ENCODE assay signal across 21 cellular contexts in genomic region chr11:127182586-127183203, GRCh38.
DNase-seq lines count a peak whose midpoint lies in the region; ATAC-seq and TF ChIP-seq lines count a peak whose summit lies in the region.
"Had no signal": no experiment of that assay in that cellular context is flagged by ENCODE, and none has a peak within 500 bp of the region (broad histone marks: within the 10 kb centered on the region; RNA-seq: fewer than 3 reads in every experiment).

No MANE protein-coding gene starts in this region.

- ATAC-seq in HG03432 (IDR thresholded peaks at IDR 0.05; ENCODE audit: unreplicated experiment), result no peak
- ATAC-seq: A549, lower lobe of right lung, Right ventricle myocardium inferior had no signal

- H3K9me3 ChIP-seq in A673 (ENCODE audit: low read depth, low read length, poor library complexity, severe bottlenecking), result no peaks in the 10 kb centered on the region
- H3K9me3 ChIP-seq: A549, adrenal gland, lower lobe of right lung, suprapubic skin, vagina had no signal

- peaks cover 29% of the 10 kb centered on the region for H3K27me3 ChIP-seq in A673 (replicated peaks; ENCODE audit: insufficient read depth, low read depth, low read length, poor library complexity)
- H3K27me3 ChIP-seq: adrenal gland, suprapubic skin, vagina had no signal

- POLR2A ChIA-PET in A673 (lab: Charles Lee; ENCODE audit: low non-redundant PET), result no interaction called here

- DNase-seq in A673 (ENCODE audit: low spot score) (peak; percentile 88), NCI-H2029 treated with DMSO at 0.1 percent for 48 hours (lab: John Stamatoyannopoulos, UW) (peak; percentile 6), NCI-H748 treated with DMSO at 0.1 percent for 48 hours (lab: John Stamatoyannopoulos, UW) (peak; percentile 92), osteocyte (ENCODE audit: extremely low spot score, unreplicated experiment) (no peak), kidney tubule cell (ENCODE audit: low spot score) (no peak)
- DNase-seq in Jurkat, Clone E6-1 (ENCODE audit: low read depth, low spot score), result peak; percentile 17
- no peak for DNase-seq in activated CD4-positive, alpha-beta T cell treated with anti-CD3 and anti-CD28 coated beads, Interleukin-2, amount 10 ng/mL, durations not matched to agents 24 days and 14 days
- DNase-seq: activated CD4-positive, alpha-beta T cell treated with anti-CD3 and anti-CD28 coated beads, Interleukin-2, amount 50 U/mL, for 1 hour; activated CD8-positive, alpha-beta memory T cell treated with anti-CD3 and anti-CD28 coated beads, Interleukin-2, amount 50 U/mL, for 48 hours; activated gamma-delta T cell treated with Interleukin-2 at 50 U/mL for 16 hours; adrenal gland; DND-41; lower lobe of right lung; NCI-H1694 treated with DMSO at 0.1 percent for 48 hours; T-helper 1 cell had no signal

- no peaks in the 10 kb centered on the region for H3K4me1 ChIP-seq in A673 (ENCODE audit: insufficient read depth, low read length, poor library complexity, severe bottlenecking)
- H3K4me1 ChIP-seq: A549, adrenal gland, lower lobe of right lung, suprapubic skin, vagina had no signal

- TF ChIP-seq CTCF in A673 (conservative IDR thresholded peaks at IDR 0.05; ENCODE audit: low read depth, low read length) (no peak), osteocyte (IDR thresholded peaks at IDR 0.05) (no peak)

- no peak overlapping the region for H3K4me3 Mint-ChIP-seq in osteocyte (ENCODE audit: unreplicated experiment)
- no peak overlapping the region for H3K4me3 Mint-ChIP-seq in activated CD4-positive, alpha-beta T cell treated with anti-CD3 and anti-CD28 coated beads, Interleukin-2, amount 10 ng/mL, durations not matched to agents 24 days and 14 days

- no peaks in the 10 kb centered on the region for H3K9me3 Mint-ChIP-seq in osteocyte (ENCODE audit: unreplicated experiment)
- no peaks in the 10 kb centered on the region for H3K9me3 Mint-ChIP-seq in activated CD4-positive, alpha-beta T cell treated with anti-CD3 and anti-CD28 coated beads, Interleukin-2, amount 10 ng/mL, durations not matched to agents 24 days and 14 days

- no peaks in the 10 kb centered on the region for H3K4me1 Mint-ChIP-seq in osteocyte (ENCODE audit: unreplicated experiment)
- no peaks in the 10 kb centered on the region for H3K4me1 Mint-ChIP-seq in activated CD4-positive, alpha-beta T cell treated with anti-CD3 and anti-CD28 coated beads, Interleukin-2, amount 10 ng/mL, durations not matched to agents 24 days and 14 days

- H3K36me3 Mint-ChIP-seq in osteocyte (ENCODE audit: unreplicated experiment), result no peaks in the 10 kb centered on the region
- H3K36me3 Mint-ChIP-seq in activated CD4-positive, alpha-beta T cell treated with anti-CD3 and anti-CD28 coated beads, Interleukin-2, amount 10 ng/mL, durations not matched to agents 24 days and 14 days (ENCODE audit: low read depth), result no peaks in the 10 kb centered on the region

- BruUV-seq in A673 (replicated peaks; lab: Mats Ljungman, UMichigan), result no TSS peak

- CTCF ChIA-PET in A673 (lab: Charles Lee), result no interaction called here

- peaks cover 2% of the 10 kb centered on the region for H3K27me3 Mint-ChIP-seq in osteocyte (ENCODE audit: unreplicated experiment)
- no peaks in the 10 kb centered on the region for H3K27me3 Mint-ChIP-seq in activated CD4-positive, alpha-beta T cell treated with anti-CD3 and anti-CD28 coated beads, Interleukin-2, amount 10 ng/mL, durations not matched to agents 24 days and 14 days

- no peak overlapping the region for H3K4me3 ChIP-seq in A673 (ENCODE audit: low read depth, low read length, poor library complexity, severe bottlenecking)
- no peak overlapping the region for H3K4me3 ChIP-seq in Jurkat, Clone E6-1 (ENCODE audit: low read length)
- H3K4me3 ChIP-seq: A549, adrenal gland, lower lobe of right lung, suprapubic skin, vagina had no signal

- H3K36me3 ChIP-seq in A673 (ENCODE audit: insufficient read depth, low read length, poor library complexity, severe bottlenecking), result no peaks in the 10 kb centered on the region
- H3K36me3 ChIP-seq: adrenal gland, lower lobe of right lung, suprapubic skin, vagina had no signal

- no peak overlapping the region for H3K27ac Mint-ChIP-seq in osteocyte (ENCODE audit: unreplicated experiment)
- H3K27ac Mint-ChIP-seq in activated CD4-positive, alpha-beta T cell treated with anti-CD3 and anti-CD28 coated beads, Interleukin-2, amount 10 ng/mL, durations not matched to agents 24 days and 14 days, result no peak overlapping the region

- no peak overlapping the region for H3K27ac ChIP-seq in A673 (ENCODE audit: low read depth, low read length, poor library complexity, severe bottlenecking)
- H3K27ac ChIP-seq: A549, adrenal gland, C4-2B, lower lobe of right lung, suprapubic skin, vagina had no signal

- intact Hi-C loops in A673 (cut with micrococcal nuclease; ENCODE audit: unreplicated experiment), result no loop called here
- intact Hi-C loops in activated CD4-positive, alpha-beta T cell treated with anti-CD3 and anti-CD28 coated beads, Interleukin-2, amount 10 ng/mL, durations not matched to agents 24 days and 14 days (cut with micrococcal nuclease), result no loop called here

Comparison
In these comparisons a context has a peak if more than half of its experiments do, and no peak if none do; other contexts are left out.
1. DNase-seq: peak in A673 (single experiment), Jurkat, Clone E6-1 (single experiment), NCI-H2029 treated with DMSO at 0.1 percent for 48 hours (single experiment) and NCI-H748 treated with DMSO at 0.1 percent for 48 hours (single experiment); none in osteocyte (single experiment), kidney tubule cell (single experiment) and activated CD4-positive, alpha-beta T cell treated with anti-CD3 and anti-CD28 coated beads, Interleukin-2, amount 10 ng/mL, durations not matched to agents 24 days and 14 days (single experiment).